1 cellular context compared by ENCODE assay signal in the genomic region with DNA sequence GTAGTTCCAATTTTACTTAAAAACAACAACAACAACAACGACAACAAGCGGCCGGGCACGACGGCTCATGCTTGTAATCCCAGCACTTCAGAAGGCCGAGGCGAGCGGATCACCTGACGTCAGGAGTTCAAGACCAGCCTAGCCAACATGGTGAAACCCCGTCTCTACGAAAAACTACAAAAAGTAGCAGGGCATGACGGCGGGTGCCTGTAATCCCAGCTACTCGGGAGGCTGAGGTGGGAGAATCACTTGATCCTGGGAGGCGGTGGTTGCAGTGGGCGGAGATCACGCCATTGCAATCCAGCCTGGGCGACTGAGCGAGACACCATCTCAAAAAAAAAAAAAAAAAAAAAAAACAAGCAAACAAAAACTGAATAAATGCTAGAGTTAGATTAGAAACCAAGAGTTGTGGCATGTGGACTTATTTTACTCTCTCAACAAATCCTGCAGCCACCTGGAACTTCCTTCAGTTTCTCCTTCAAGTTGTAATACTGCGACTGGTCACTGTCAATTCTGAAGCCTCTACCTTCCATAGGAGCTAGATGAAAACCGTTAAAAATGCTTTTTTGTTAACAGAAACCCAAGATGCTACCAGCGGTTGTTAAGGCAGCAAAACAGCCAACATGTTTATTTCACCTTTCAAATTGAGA.
TF ChIP-seq lines count a peak whose summit lies in the region.

No MANE protein-coding gene starts in this region.

TF ChIP-seq in H1, 55 proteins besides CTCF, POLR2A, EP300 and RAD21:
- TF ChIP-seq CHD1 (IDR thresholded peaks at IDR 0.05; ENCODE audit: low read depth, low read length) (no peak), ASH2L (IDR thresholded peaks at IDR 0.05; ENCODE audit: low read length) (no peak), TBP (IDR thresholded peaks at IDR 0.05; ENCODE audit: low read depth, low read length) (no peak), BCL11A (IDR thresholded peaks at IDR 0.05; ENCODE audit: low read depth in 2 of 2, low read length in 2 of 2) (no peak), RBBP5 (IDR thresholded peaks at IDR 0.05; ENCODE audit: borderline replicate concordance, low read depth, low read length) (no peak), NRF1 (IDR thresholded peaks at IDR 0.05; ENCODE audit: low read depth, low read length) (no peak), KDM5A (IDR thresholded peaks at IDR 0.05; ENCODE audit: low read length) (no peak)
